ENCODE assay signal across 20 cellular contexts in the genomic region with DNA sequence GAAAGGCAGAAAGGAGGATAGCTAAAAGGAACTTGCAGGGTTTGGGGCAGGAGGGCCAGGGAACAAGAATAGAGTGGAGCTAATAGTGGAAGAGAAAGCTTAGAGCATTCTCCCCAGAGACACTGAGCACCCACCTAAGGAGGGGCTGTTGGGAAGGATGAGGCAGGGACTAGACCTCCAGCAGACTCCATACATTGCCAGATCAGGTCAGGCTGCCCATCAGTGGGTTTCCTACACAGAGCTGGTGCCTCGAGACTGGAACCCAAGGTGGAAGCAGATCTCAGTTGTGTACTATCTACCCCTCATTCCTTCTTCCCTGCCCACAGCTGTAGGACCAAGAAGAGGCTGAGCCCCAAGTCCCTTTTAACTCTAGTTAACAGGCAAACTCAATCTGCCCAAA.
"Had no signal": no experiment of that assay in that cellular context is flagged by ENCODE, and none has a peak within 500 bp of the region (broad histone marks: within the 10 kb centered on the region; RNA-seq: fewer than 3 reads in every experiment).

No MANE protein-coding gene starts in this region.

- H3K4me1 ChIP-seq: prostate gland had no signal

- ATAC-seq: foreskin keratinocyte; left lung; stimulated activated naive B cell treated with anti-CD40 and anti-IgM and Interleukin-4, amounts not matched to agents 10 μg/mL and 1 μg/mL and 100 μg/mL, for 72 hours had no signal

- H3K27ac ChIP-seq: left lung, prostate gland, testis, vagina had no signal

- H3K36me3 ChIP-seq: left lung, prostate gland, vagina had no signal

- H3K4me3 ChIP-seq: left lung, prostate gland, testis, vagina had no signal

- H3K9me3 ChIP-seq: left lung, prostate gland, testis, vagina had no signal

- DNase-seq: activated B cell treated with CpG ODN at 0.5 μM for 24 hours; activated CD4-positive, alpha-beta memory T cell treated with anti-CD3 and anti-CD28 coated beads for 36 hours; activated CD4-positive, alpha-beta T cell treated with anti-CD3 and anti-CD28 coated beads for 4 hours; activated effector memory CD4-positive, alpha-beta T cell treated with anti-CD3 and anti-CD28 coated beads, Interleukin-2, amount 50 U/mL, for 16 hours; activated naive CD4-positive, alpha-beta T cell treated with anti-CD3 and anti-CD28 coated beads, Interleukin-2, amount 10 ng/mL, durations not matched to agents 7 days and 5 days; amygdala; caudate nucleus; dermis blood vessel endothelial cell; effector CD8-positive, alpha-beta T cell; erythroblast; foreskin keratinocyte; immature natural killer cell; left lung; stimulated activated CD4-positive, alpha-beta T cell treated with anti-CD3 and anti-CD28 coated beads, Interleukin-2, amount 100 ng/mL, for 48 hours; stimulated activated CD8-positive, alpha-beta memory T cell treated with anti-CD3 and anti-CD28 coated beads, Interleukin-4, amount 100 ng/mL, for 48 hours; stimulated activated naive B cell treated with anti-CD40 and anti-IgM and Interleukin-4, amounts not matched to agents 10 μg/mL and 1 μg/mL and 100 μg/mL, for 72 hours; T1000; testis had no signal

- H3K27me3 ChIP-seq: foreskin keratinocyte, left lung, testis, vagina had no signal
